9 cellular contexts compared by ENCODE assay signal in the genomic region with DNA sequence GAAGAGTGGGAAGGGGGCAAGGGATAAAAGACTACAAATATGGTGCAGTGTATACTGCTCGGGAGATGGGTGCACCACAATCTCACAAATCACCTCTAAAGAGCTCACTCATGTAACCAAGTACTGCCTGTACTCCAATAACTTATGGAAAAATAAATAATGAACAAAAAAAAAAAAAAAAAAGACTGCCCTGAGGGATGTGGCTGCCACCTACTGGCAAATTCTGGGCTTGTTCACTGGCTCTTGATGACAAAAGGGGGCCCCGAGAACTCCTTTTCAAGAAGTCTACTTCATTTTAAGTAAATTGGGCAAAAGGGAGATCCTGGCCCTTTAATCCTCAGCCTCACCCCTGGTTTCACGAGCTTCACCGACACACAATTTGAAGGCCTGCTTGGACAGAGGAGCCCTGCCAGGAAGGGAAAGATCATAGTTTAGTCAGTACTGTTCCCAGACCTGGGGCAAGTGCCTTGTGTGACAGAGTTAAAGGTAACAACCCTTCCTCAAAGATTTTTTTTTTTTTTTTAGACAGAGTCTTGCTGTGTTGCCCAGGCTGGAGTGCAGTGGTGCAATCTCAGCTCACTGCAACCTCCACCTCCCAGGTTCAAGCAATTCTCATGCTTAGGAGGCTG.
DNase-seq lines count a peak whose midpoint lies in the region; ATAC-seq and TF ChIP-seq lines count a peak whose summit lies in the region.
"Had no signal": no experiment of that assay in that cellular context is flagged by ENCODE, and none has a peak within 500 bp of the region (broad histone marks: within the 10 kb centered on the region; RNA-seq: fewer than 3 reads in every experiment).

No MANE protein-coding gene starts in this region.

- peak; percentile 70 for TF ChIP-seq CTCF in choroid plexus epithelial cell (conservative IDR thresholded peaks at IDR 0.05; ENCODE audit: low read depth, low read length)

- DNase-seq in SIG-M5 treated with dmso at 0.1 percent for 504 hours (lab: John Stamatoyannopoulos, UW; ENCODE audit: unreplicated experiment) = peak; percentile 52
- no peak for DNase-seq in SIG-M5 (lab: John Stamatoyannopoulos, UW)
- DNase-seq in NAMALWA (ENCODE audit: low spot score) = peak; percentile 63
- peak; percentile 60 for DNase-seq in choroid plexus epithelial cell (ENCODE audit: low read depth)
- DNase-seq in stimulated activated CD4-positive, alpha-beta T cell treated with anti-CD3 and anti-CD28 coated beads, Interleukin-15, amount 100 ng/mL, for 24 hours = peak; percentile 37
- DNase-seq in COLO668 (lab: John Stamatoyannopoulos, UW; ENCODE audit: unreplicated experiment) = no peak
- DNase-seq in putamen (ENCODE audit: low spot score) = no peak

- ATAC-seq in GM18858 (IDR thresholded peaks at IDR 0.05; ENCODE audit: unreplicated experiment) = no peak

- H3K4me3 ChIP-seq in choroid plexus epithelial cell (ENCODE audit: low read depth, low read length) = no peak overlapping the region
- H3K4me3 ChIP-seq: SJSA1 had no signal

Comparison
In these comparisons a context has a peak if more than half of its experiments do, and no peak if none do; other contexts are left out.
1. DNase-seq: peak in SIG-M5 treated with dmso at 0.1 percent for 504 hours (single experiment), NAMALWA (single experiment), choroid plexus epithelial cell (single experiment) and stimulated activated CD4-positive, alpha-beta T cell treated with anti-CD3 and anti-CD28 coated beads, Interleukin-15, amount 100 ng/mL, for 24 hours (single experiment); none in SIG-M5 (single experiment), COLO668 (single experiment) and putamen (single experiment).